ENCODE assay signal across 20 cellular contexts in the genomic region with DNA sequence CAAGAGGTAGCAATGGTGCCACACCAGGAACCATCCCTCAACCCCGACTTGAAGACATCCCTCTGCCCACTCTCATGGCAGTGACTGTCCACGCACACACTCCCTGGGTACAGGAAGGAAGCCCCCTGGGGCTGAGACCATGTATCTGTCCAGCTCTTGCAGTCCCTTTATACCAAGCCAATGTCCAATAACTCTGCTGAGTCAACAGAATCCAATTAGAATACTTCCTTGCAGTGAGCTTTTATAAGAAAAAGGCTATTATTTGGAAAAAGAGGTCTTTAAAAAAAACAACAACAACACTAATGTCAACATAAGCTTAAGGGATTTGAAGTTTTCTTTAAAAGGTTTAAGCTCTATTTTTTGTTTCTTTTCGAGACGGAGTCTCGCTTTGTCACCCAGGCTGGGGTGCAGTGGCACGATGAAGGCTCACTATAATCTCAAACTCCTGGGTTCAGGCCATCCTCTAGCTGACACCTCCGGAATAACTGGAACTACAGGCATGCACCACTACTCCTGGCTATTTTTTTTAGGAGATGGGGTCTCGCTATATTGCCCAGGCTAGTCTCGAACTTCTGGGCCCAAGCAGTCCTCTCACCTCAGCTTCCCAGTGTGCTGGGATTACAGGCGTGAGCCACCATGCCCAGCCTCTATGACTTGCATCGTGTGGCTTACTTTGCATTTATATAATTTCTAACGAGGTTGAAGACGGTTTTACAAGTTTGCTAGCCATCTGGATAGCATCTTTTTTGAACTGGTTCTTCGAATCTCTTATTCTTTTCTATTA. TPM values are rescaled to one million over a fixed set of nuclear protein-coding genes. Genes with fewer than 3 reads are reported as not detected.
DNase-seq lines count a peak whose midpoint lies in the region; ATAC-seq and TF ChIP-seq lines count a peak whose summit lies in the region.
"Had no signal": no experiment of that assay in that cellular context is flagged by ENCODE, and none has a peak within 500 bp of the region (broad histone marks: within the 10 kb centered on the region; RNA-seq: fewer than 3 reads in every experiment).

No MANE protein-coding gene starts in this region.

- H3K18ac ChIP-seq in IMR-90 (ENCODE audit: low read depth, low read length): no peak overlapping the region

- no peak overlapping the region for H4K8ac ChIP-seq in IMR-90 (ENCODE audit: low read depth in 2 of 2, low read length in 2 of 2)

- no peaks in the 10 kb centered on the region for H3K27me3 ChIP-seq in IMR-90 (ENCODE audit: control insufficient read depth, insufficient read depth, low read length)
- H3K27me3 ChIP-seq: breast epithelium, MG63, uterus had no signal

- H3K23ac ChIP-seq in IMR-90 (ENCODE audit: low read depth, low read length): no peak overlapping the region

- in situ Hi-C loops in IMR-90 (cut with MboI; ENCODE audit: low sequenced_read_pairs): no loop called here

- CTCF ChIA-PET in activated CD4-positive, alpha-beta T cell treated with anti-CD3 and anti-CD28 coated beads for 36 hours (lab: Charles Lee): interaction anchor here (1.0 to 1.3 kb wide), 2 partner anchors 31 to 89 kb away, joined by 3 to 4 read pairs; no protein-coding TSS in a partner anchor
- CTCF ChIA-PET in IMR-90 (lab: Yijun Ruan, JAX): interaction anchor here (2.6 kb wide), 1 partner anchor 49 kb away, joined by 13 read pairs; no protein-coding TSS in a partner anchor

- H3K27me3 Mint-ChIP-seq in activated CD4-positive, alpha-beta T cell treated with anti-CD3 and anti-CD28 coated beads for 36 hours: no peaks in the 10 kb centered on the region
- H3K27me3 Mint-ChIP-seq in brain (peaks cover 4% of the 10 kb centered on the region), nephron progenitor cell (ENCODE audit: low read depth, poor library complexity) (peaks cover 3% of the 10 kb centered on the region)

- BruUV-seq in IMR-90 (replicated peaks; lab: Mats Ljungman, UMichigan): no TSS peak

- no peak overlapping the region for H3K9ac ChIP-seq in IMR-90 (ENCODE audit: low read depth, low read length)
- H3K9ac ChIP-seq: parathyroid adenoma had no signal

- H3K27ac Mint-ChIP-seq in activated CD4-positive, alpha-beta T cell treated with anti-CD3 and anti-CD28 coated beads for 36 hours: no peak overlapping the region
- peak overlapping the region in 3 of 5 experiments; percentile 71 to 93 (median 76) for H3K27ac Mint-ChIP-seq in brain
- H3K27ac Mint-ChIP-seq in nephron progenitor cell: peak overlapping the region; percentile 84

- no peak overlapping the region for H3K27ac ChIP-seq in IMR-90 (ENCODE audit: insufficient read depth, low read length)
- H3K27ac ChIP-seq: breast epithelium, parathyroid adenoma, uterus had no signal

- peaks cover 23% of the 10 kb centered on the region for H3K4me1 ChIP-seq in IMR-90 (ENCODE audit: control insufficient read depth, insufficient read depth, low read length)
- H3K4me1 ChIP-seq: breast epithelium, parathyroid adenoma, uterus had no signal

- H4K5ac ChIP-seq in IMR-90 (ENCODE audit: low read depth, low read length): no peak overlapping the region

- 100% methylated on average over 3 of the region's 14 CpGs; no CpG with 5 or more reads in 1 of the 2 experiments for WGBS in IMR-90 (ENCODE audit: extremely low coverage in 2 of 2, insufficient read length in 1 of 2), 2 experiments

- peaks cover 72% of the 10 kb centered on the region for H3K36me3 ChIP-seq in IMR-90 (ENCODE audit: control insufficient read depth, insufficient read depth, low read length)
- H3K36me3 ChIP-seq: uterus had no signal

- H3K4me2 ChIP-seq in IMR-90 (ENCODE audit: low read depth, low read length): no peak overlapping the region

- peaks cover 84% of the 10 kb centered on the region for H3K4me1 Mint-ChIP-seq in activated CD4-positive, alpha-beta T cell treated with anti-CD3 and anti-CD28 coated beads for 36 hours
- H3K4me1 Mint-ChIP-seq in brain (peaks cover 86% of the 10 kb centered on the region), nephron progenitor cell (peaks cover 88% of the 10 kb centered on the region)
- H3K4me1 Mint-ChIP-seq: CD14-positive monocyte had no signal

- no peak for TF ChIP-seq RAD21 in IMR-90 (IDR thresholded peaks at IDR 0.05; ENCODE audit: low read length)

- H2AK9ac ChIP-seq in IMR-90 (replicated peaks; ENCODE audit: low read depth, low read length, poor library complexity): peak overlapping the region; percentile 53

- H3K9me3 ChIP-seq in IMR-90 (ENCODE audit: control insufficient read depth, insufficient read depth, low read length): no peaks in the 10 kb centered on the region
- H3K9me3 ChIP-seq: breast epithelium, MG63, uterus had no signal

- H3K14ac ChIP-seq in IMR-90 (replicated peaks; ENCODE audit: low read depth, low read length): no peak overlapping the region

- H2BK15ac ChIP-seq in IMR-90 (ENCODE audit: low read depth, low read length): no peak overlapping the region

- no peak for DNase-seq in activated CD4-positive, alpha-beta T cell treated with anti-CD3 and anti-CD28 coated beads for 36 hours
- no peak for DNase-seq in activated CD4-positive, alpha-beta T cell treated with anti-CD3 and anti-CD28 coated beads, Interleukin-2, amount 50 U/mL, for 48 hours
- DNase-seq in IMR-90 (no peak), nephron progenitor cell (no peak)
- DNase-seq in central memory CD4-positive, alpha-beta T cell: no peak
- DNase-seq: activated gamma-delta T cell, DND-41, H7, left colon, MG63, NCI-H187, NCI-H446 treated with DMSO at 0.1 percent for 48 hours, SIG-M5, uterus had no signal

- intact Hi-C loops in activated CD4-positive, alpha-beta T cell treated with anti-CD3 and anti-CD28 coated beads for 36 hours (cut with DNase I, micrococcal nuclease): no loop called here
- intact Hi-C loops in IMR-90 (cut with micrococcal nuclease): no loop called here

- no peak overlapping the region for H2AFZ ChIP-seq in IMR-90 (replicated peaks; ENCODE audit: low read length, poor library complexity)
- H2AFZ ChIP-seq: parathyroid adenoma had no signal

- TF ChIP-seq CTCF in IMR-90 (conservative IDR thresholded peaks at IDR 0.05; ENCODE audit: low read depth, low read length) (no peak), brain (conservative IDR thresholded peaks at IDR 0.05) (no peak), nephron progenitor cell (IDR thresholded peaks at IDR 0.05) (no peak)

- H3K36me3 Mint-ChIP-seq in activated CD4-positive, alpha-beta T cell treated with anti-CD3 and anti-CD28 coated beads for 36 hours (ENCODE audit: low read depth): peaks cover 81% of the 10 kb centered on the region
- peaks cover 100% of the 10 kb centered on the region for H3K36me3 Mint-ChIP-seq in brain
- peaks cover 97% of the 10 kb centered on the region for H3K36me3 Mint-ChIP-seq in nephron progenitor cell (ENCODE audit: low read depth)

- no peak for ATAC-seq in activated CD4-positive, alpha-beta T cell treated with anti-CD3 and anti-CD28 coated beads for 36 hours
- no peak for ATAC-seq in IMR-90 (ENCODE audit: low read depth)
- no peak for ATAC-seq in HG03442 (IDR thresholded peaks at IDR 0.05; ENCODE audit: unreplicated experiment)
- ATAC-seq in HG02840 (IDR thresholded peaks at IDR 0.05; ENCODE audit: low FRiP score, unreplicated experiment): no peak
- ATAC-seq: left colon had no signal

- dilution Hi-C loops in IMR-90 (cut with HindIII; ENCODE audit: low sequenced_read_pairs, unreplicated experiment): no loop called here

- peaks cover 28% of the 10 kb centered on the region for H3K9me1 ChIP-seq in IMR-90 (ENCODE audit: insufficient read depth, low read length)

- H2BK120ac ChIP-seq in IMR-90 (ENCODE audit: low read depth, low read length): no peak overlapping the region

- TF ChIP-seq POLR2A in IMR-90 (IDR thresholded peaks at IDR 0.05; ENCODE audit: low read depth, low read length): no peak

- no peak overlapping the region for H3K4ac ChIP-seq in IMR-90 (ENCODE audit: low read depth, low read length)

- POLR2A ChIA-PET in activated CD4-positive, alpha-beta T cell treated with anti-CD3 and anti-CD28 coated beads for 36 hours (lab: Charles Lee): interaction anchor here (0.6 kb wide), 1 partner anchor 8 kb away, joined by 3 read pairs; no protein-coding TSS in a partner anchor
- POLR2A ChIA-PET in IMR-90 (lab: Charles Lee; ENCODE audit: unreplicated experiment): no interaction called here

- H3K79me1 ChIP-seq in IMR-90 (ENCODE audit: low read depth in 1 of 2, low read length in 2 of 2): peaks cover 12 to 89% of the 10 kb centered on the region in 2 experiments

- peaks cover 98% of the 10 kb centered on the region for H4K20me1 ChIP-seq in IMR-90 (ENCODE audit: insufficient read depth, low read length)

- H3K9me3 Mint-ChIP-seq in activated CD4-positive, alpha-beta T cell treated with anti-CD3 and anti-CD28 coated beads for 36 hours (ENCODE audit: low read depth): no peaks in the 10 kb centered on the region
- H3K9me3 Mint-ChIP-seq in brain (peaks cover 0 to 3% (median 0%) of the 10 kb centered on the region in 5 experiments), nephron progenitor cell (peaks cover 9% of the 10 kb centered on the region)

- H3K4me3 Mint-ChIP-seq in activated CD4-positive, alpha-beta T cell treated with anti-CD3 and anti-CD28 coated beads for 36 hours: peak overlapping the region; percentile 43
- H3K4me3 Mint-ChIP-seq in brain (peak overlapping the region in 4 of 5 experiments; percentile 21 to 95 (median 92)), nephron progenitor cell (peak overlapping the region; percentile 59)
- H3K4me3 Mint-ChIP-seq: CD14-positive monocyte had no signal

- no peak overlapping the region for H3K56ac ChIP-seq in IMR-90 (ENCODE audit: extremely low read depth, insufficient read depth, low read length)

- H2BK20ac ChIP-seq in IMR-90 (ENCODE audit: low read depth, low read length): no peak overlapping the region

- no peak overlapping the region for H4K91ac ChIP-seq in IMR-90 (ENCODE audit: insufficient read depth, low read depth, low read length)

- no peak overlapping the region for H2BK5ac ChIP-seq in IMR-90 (ENCODE audit: low read depth, low read length, poor library complexity, severe bottlenecking)

- no peak overlapping the region for H3K4me3 ChIP-seq in IMR-90 (ENCODE audit: insufficient read depth, low read depth, low read length)
- H3K4me3 ChIP-seq: breast epithelium, MG63, uterus had no signal

- no peak overlapping the region for H2AK5ac ChIP-seq in IMR-90 (ENCODE audit: low read depth, low read length)

TF ChIP-seq in IMR-90, 13 proteins besides CTCF, POLR2A, EP300 and RAD21 (continues in another document):
- TF ChIP-seq RFX5 (IDR thresholded peaks at IDR 0.05; ENCODE audit: low read depth, low read length): no peak
- no peak for TF ChIP-seq SMC3 (IDR thresholded peaks at IDR 0.05; ENCODE audit: low read depth, low read length)
- peak; percentile 79 for TF ChIP-seq MAFK (IDR thresholded peaks at IDR 0.05; ENCODE audit: low read depth, low read length)
- no peak for TF ChIP-seq NFE2L2 (IDR thresholded peaks at IDR 0.05; ENCODE audit: low read depth, low read length)
- TF ChIP-seq MXI1 (IDR thresholded peaks at IDR 0.05; ENCODE audit: borderline replicate concordance, low read depth, low read length): no peak

RNA-seq across cellular contexts. Expression of a gene that starts 7.5 kb away (rescaled TPM):
- total RNA-seq in activated CD4-positive, alpha-beta T cell treated with anti-CD3 and anti-CD28 coated beads for 36 hours: 100 to 1,000 TPM; 200 to 256 TPM
- total RNA-seq in IMR-90 (2012; rRNA removed): 134 and 252 TPM in 2 replicates
- polyA plus RNA-seq in IMR-90 (2012; rRNA removed) (181 and 211 TPM in 2 replicates), brain (ENCODE audit: insufficient read depth, low read depth, low replicate concordance) (43.7 TPM)
- 221 and 286 TPM in 2 replicates for polyA plus RNA-seq in IMR-90 (2012; cell fraction: cytosol; rRNA removed)
- 248 and 274 TPM in 2 replicates for polyA plus RNA-seq in IMR-90 (2012; cell fraction: nucleus; rRNA removed; ENCODE audit: low replicate concordance)
